Comparison of ENCODE assay signal across 1 cellular context in genomic region chr2:38508311-38509039, GRCh38.
TF ChIP-seq lines count a peak whose summit lies in the region.

No MANE protein-coding gene starts in this region.

TF ChIP-seq in HepG2, 621 proteins besides CTCF, POLR2A, EP300 and RAD21 (continued from another document and continues in another):
- no peak for TF ChIP-seq ZBTB4 (CRISPR knock-in tag; IDR thresholded peaks at IDR 0.05; ENCODE audit: borderline replicate concordance)
- peak; percentile 83; the same call in 1 of the 2 replicates for TF ChIP-seq RFXANK (CRISPR knock-in tag; IDR thresholded peaks at IDR 0.05)
- TF ChIP-seq FOXP1 (IDR thresholded peaks at IDR 0.05) = no peak
- TF ChIP-seq FOXP1 (CRISPR knock-in tag; IDR thresholded peaks at IDR 0.05) = peak; percentile 29; the same call in 1 of the 2 replicates
- TF ChIP-seq SKI (IDR thresholded peaks at IDR 0.05; ENCODE audit: partially characterized antibody) = no peak
- TF ChIP-seq ZFP37 (CRISPR knock-in tag; IDR thresholded peaks at IDR 0.05; ENCODE audit: borderline replicate concordance) = no peak
- no peak for TF ChIP-seq ZFYVE20 (CRISPR knock-in tag; IDR thresholded peaks at IDR 0.05; ENCODE audit: borderline replicate concordance, low read depth)
- peak; percentile 73; the same call in 1 of the 2 replicates for TF ChIP-seq TFDP1 (CRISPR knock-in tag; IDR thresholded peaks at IDR 0.05; ENCODE audit: borderline replicate concordance)
- TF ChIP-seq ZNF672 (CRISPR knock-in tag; IDR thresholded peaks at IDR 0.05) = no peak
- no peak; the same call in 1 of the 2 replicates for TF ChIP-seq ZKSCAN1 (IDR thresholded peaks at IDR 0.05; ENCODE audit: low read length)
- TF ChIP-seq TGIF2 (CRISPR knock-in tag; IDR thresholded peaks at IDR 0.05) = 0 out of 2 replicates have a peak, but pooled peaks have one; percentile 14
- TF ChIP-seq SP4 (CRISPR knock-in tag; IDR thresholded peaks at IDR 0.05) = 0 out of 2 replicates have a peak, but pooled peaks have one; percentile 32
- no peak for TF ChIP-seq GLMP (CRISPR knock-in tag; IDR thresholded peaks at IDR 0.05; ENCODE audit: borderline replicate concordance)
- TF ChIP-seq ZFP90 (CRISPR knock-in tag; IDR thresholded peaks at IDR 0.05; ENCODE audit: borderline replicate concordance) = peak; percentile 34; the same call in 1 of the 2 replicates
- no peak for TF ChIP-seq TOPORS (CRISPR knock-in tag; IDR thresholded peaks at IDR 0.05)
- no peak for TF ChIP-seq RAD51 (IDR thresholded peaks at IDR 0.05; ENCODE audit: borderline replicate concordance)
- TF ChIP-seq SIN3B (IDR thresholded peaks at IDR 0.05; ENCODE audit: low read length) = no peak
- TF ChIP-seq SALL1 (CRISPR knock-in tag; IDR thresholded peaks at IDR 0.05) = peak; percentile 88
- no peak for TF ChIP-seq MATR3 (CRISPR knock-in tag; IDR thresholded peaks at IDR 0.05)
- no peak for TF ChIP-seq ZSCAN30 (CRISPR knock-in tag; IDR thresholded peaks at IDR 0.05)
- no peak for TF ChIP-seq ZNF891 (CRISPR knock-in tag; IDR thresholded peaks at IDR 0.05)
- no peak for TF ChIP-seq MED8 (CRISPR knock-in tag; IDR thresholded peaks at IDR 0.05; ENCODE audit: insufficient replicate concordance)
- TF ChIP-seq XRCC5 (optimal IDR thresholded peaks at IDR 0.05; ENCODE audit: low read length) = peak; percentile 65
- TF ChIP-seq USF2 (IDR thresholded peaks at IDR 0.05; ENCODE audit: low read depth, low read length) = no peak
- no peak for TF ChIP-seq USF2 (CRISPR knock-in tag; IDR thresholded peaks at IDR 0.05; ENCODE audit: borderline replicate concordance)
- no peak for TF ChIP-seq PHF8 (CRISPR knock-in tag; IDR thresholded peaks at IDR 0.05)
- no peak for TF ChIP-seq ZBTB39 (CRISPR knock-in tag; IDR thresholded peaks at IDR 0.05)
- TF ChIP-seq JUNB (CRISPR knock-in tag; IDR thresholded peaks at IDR 0.05; ENCODE audit: borderline replicate concordance) = no peak
- no peak for TF ChIP-seq SMARCC2 (IDR thresholded peaks at IDR 0.05)
- no peak for TF ChIP-seq ISX (CRISPR knock-in tag; conservative IDR thresholded peaks at IDR 0.05)
- no peak for TF ChIP-seq ZSCAN12 (CRISPR knock-in tag; IDR thresholded peaks at IDR 0.05)
- TF ChIP-seq ZNF343 (CRISPR knock-in tag; IDR thresholded peaks at IDR 0.05) = no peak
- TF ChIP-seq REPIN1 (CRISPR knock-in tag; IDR thresholded peaks at IDR 0.05; ENCODE audit: borderline replicate concordance, low read depth) = peak; percentile 94
- TF ChIP-seq NFE2L2 (IDR thresholded peaks at IDR 0.05; ENCODE audit: low read length) = no peak
- no peak for TF ChIP-seq EED (CRISPR knock-in tag; IDR thresholded peaks at IDR 0.05)
- TF ChIP-seq ZBTB49 (CRISPR knock-in tag; IDR thresholded peaks at IDR 0.05; ENCODE audit: borderline replicate concordance) = peak; percentile 22; the same call in 1 of the 2 replicates
- TF ChIP-seq ZNF318 (CRISPR knock-in tag; IDR thresholded peaks at IDR 0.05) = 0 out of 2 replicates have a peak, but pooled peaks have one; percentile 11
- TF ChIP-seq ZNF292 (CRISPR knock-in tag; IDR thresholded peaks at IDR 0.05; ENCODE audit: borderline replicate concordance, low read depth) = peak; percentile 21; the same call in 1 of the 2 replicates
- TF ChIP-seq RBM22 (optimal IDR thresholded peaks at IDR 0.05; ENCODE audit: low read length) = no peak
- no peak for TF ChIP-seq TAF1 (CRISPR knock-in tag; IDR thresholded peaks at IDR 0.05)
- TF ChIP-seq PCBP2 (optimal IDR thresholded peaks at IDR 0.05; ENCODE audit: low read depth, low read length, poor library complexity, severe bottlenecking) = no peak
- peak; percentile 86 for TF ChIP-seq ZNF614 (CRISPR knock-in tag; IDR thresholded peaks at IDR 0.05; ENCODE audit: borderline replicate concordance)
- no peak for TF ChIP-seq RELA (CRISPR knock-in tag; IDR thresholded peaks at IDR 0.05)
- no peak for TF ChIP-seq ZNF10 (CRISPR knock-in tag; IDR thresholded peaks at IDR 0.05; ENCODE audit: borderline replicate concordance, low read depth)
